Comparison of ENCODE assay signal across 8 cellular contexts in the genomic region with DNA sequence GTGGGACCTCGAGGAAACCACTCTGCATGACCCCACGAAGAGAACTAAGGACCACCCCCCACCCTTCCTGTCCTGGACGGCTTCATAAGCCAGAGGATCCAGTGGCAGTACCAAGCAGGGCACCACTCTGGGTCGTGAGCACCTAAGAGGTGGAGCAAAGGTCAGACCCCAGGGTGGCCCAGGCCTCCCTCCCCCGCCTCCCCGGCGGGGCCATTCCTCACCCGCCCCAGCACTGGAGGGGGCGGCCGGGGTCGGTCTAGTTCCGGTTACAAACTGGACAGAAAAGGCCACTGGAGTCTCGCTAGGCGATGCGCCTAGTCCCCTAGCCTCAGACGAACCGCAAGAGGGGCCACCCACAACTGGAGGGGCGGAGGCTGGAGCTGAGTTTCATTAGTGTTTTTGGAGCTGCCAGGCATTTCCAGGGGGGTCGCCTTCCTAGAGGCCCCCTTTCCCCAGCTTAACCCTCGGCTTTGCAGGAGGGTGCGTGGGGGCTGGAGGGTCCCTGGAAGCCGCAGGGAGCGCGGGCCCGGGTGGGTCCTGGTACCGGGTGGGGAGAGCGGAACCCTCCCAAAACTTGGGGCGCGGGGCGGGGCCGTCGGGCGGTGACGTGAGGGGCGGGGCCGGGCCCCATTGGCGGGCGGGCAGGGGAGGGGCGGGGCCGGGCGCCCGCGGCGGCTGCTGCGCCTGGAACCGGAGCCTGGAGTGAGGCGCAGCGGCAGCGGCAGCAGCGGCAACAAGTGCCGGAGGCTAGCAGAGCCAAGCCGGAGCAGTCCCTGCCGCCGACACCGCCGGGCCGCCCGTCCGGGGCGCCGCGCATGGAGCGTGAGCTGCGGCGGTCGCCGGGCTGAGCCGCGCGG. TPM values are rescaled to one million over a fixed set of nuclear protein-coding genes. Genes with fewer than 3 reads are reported as not detected.
DNase-seq lines count a peak whose midpoint lies in the region; ATAC-seq and TF ChIP-seq lines count a peak whose summit lies in the region.

A gene with protein sequence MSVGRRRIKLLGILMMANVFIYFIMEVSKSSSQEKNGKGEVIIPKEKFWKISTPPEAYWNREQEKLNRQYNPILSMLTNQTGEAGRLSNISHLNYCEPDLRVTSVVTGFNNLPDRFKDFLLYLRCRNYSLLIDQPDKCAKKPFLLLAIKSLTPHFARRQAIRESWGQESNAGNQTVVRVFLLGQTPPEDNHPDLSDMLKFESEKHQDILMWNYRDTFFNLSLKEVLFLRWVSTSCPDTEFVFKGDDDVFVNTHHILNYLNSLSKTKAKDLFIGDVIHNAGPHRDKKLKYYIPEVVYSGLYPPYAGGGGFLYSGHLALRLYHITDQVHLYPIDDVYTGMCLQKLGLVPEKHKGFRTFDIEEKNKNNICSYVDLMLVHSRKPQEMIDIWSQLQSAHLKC (plus strand): TSS at position 695 of the 857 bp plus-strand sequence. CDS start 26,106 bp downstream, outside the sequence.

- no peak for TF ChIP-seq CTCF in AG10803 (conservative IDR thresholded peaks at IDR 0.05; ENCODE audit: low read length)

- WGBS in mesendoderm (ENCODE audit: extremely low coverage, insufficient coverage, low lambda C conversion rate), result no CpG with 5 or more reads among the region's 70 CpGs

- H2BK5ac ChIP-seq in mesendoderm (ENCODE audit: low read length), result peak within 1 kb of the TSS; percentile 93

- H3K4ac ChIP-seq in mesendoderm (ENCODE audit: low read depth, low read length), result peak within 1 kb of the TSS; percentile 58

- peak within 1 kb of the TSS; percentile 96 for H3K18ac ChIP-seq in mesendoderm (ENCODE audit: low read length)

- peak within 1 kb of the TSS; percentile 85 for H3K23ac ChIP-seq in mesendoderm (ENCODE audit: low read length)

- H2AK5ac ChIP-seq in mesendoderm (ENCODE audit: low read length), result no peak within 1 kb of the TSS

- H3K36me3 ChIP-seq in endocrine pancreas (ENCODE audit: control insufficient read depth, insufficient read depth, low read length) (no peaks in the 10 kb centered on the region), mesendoderm (ENCODE audit: control insufficient read depth, insufficient read depth, low read length) (no peaks in the 10 kb centered on the region)

- H3K9me3 ChIP-seq in endocrine pancreas (ENCODE audit: control insufficient read depth, low read length), result no peaks in the 10 kb centered on the region

- H3K56ac ChIP-seq in mesendoderm (ENCODE audit: low read length), result peak within 1 kb of the TSS; percentile 96

- DNase-seq in AG10803 (ENCODE audit: low read depth) (peak; percentile 65), NOMO-1 (lab: John Stamatoyannopoulos, UW; ENCODE audit: unreplicated experiment in 2 of 2) (peak; percentile 61 to 74), mesendoderm (peak; percentile 84)
- peak; percentile 47 for DNase-seq in activated CD8-positive, alpha-beta memory T cell treated with anti-CD3 and anti-CD28 coated beads, Interleukin-2, amount 50 U/mL, for 1 hour (ENCODE audit: extremely low read depth)
- DNase-seq in stimulated activated CD8-positive, alpha-beta memory T cell treated with anti-CD3 and anti-CD28 coated beads, Interleukin-15, amount 100 ng/mL, for 1 hour (ENCODE audit: low read depth), result peak; percentile 73

- no peak within 1 kb of the TSS for H4K5ac ChIP-seq in mesendoderm (ENCODE audit: low read length)

- H3K79me1 ChIP-seq in mesendoderm (ENCODE audit: low read length), result no peaks in the 10 kb centered on the region

- no peaks in the 10 kb centered on the region for H3K27me3 ChIP-seq in endocrine pancreas (ENCODE audit: control insufficient read depth, insufficient read depth, low read length)
- H3K27me3 ChIP-seq in mesendoderm (ENCODE audit: insufficient read depth, low read length, poor library complexity), result no peaks in the 10 kb centered on the region

- H2BK15ac ChIP-seq in mesendoderm (replicated peaks; ENCODE audit: low read depth), result peak within 1 kb of the TSS; percentile 5

- H3K4me1 ChIP-seq in endocrine pancreas (ENCODE audit: control insufficient read depth, insufficient read depth, low read length) (peaks cover 3% of the 10 kb centered on the region), mesendoderm (ENCODE audit: control insufficient read depth, low read depth, low read length) (peaks cover 7% of the 10 kb centered on the region)

- H3K4me2 ChIP-seq in mesendoderm (ENCODE audit: low read length), result peak within 1 kb of the TSS; percentile 96

- peak within 1 kb of the TSS; percentile 76 for H3K9ac ChIP-seq in endocrine pancreas (ENCODE audit: control insufficient read depth, insufficient read depth, low read length)
- H3K9ac ChIP-seq in mesendoderm (ENCODE audit: low read length), result peak within 1 kb of the TSS; percentile 98

- H2BK120ac ChIP-seq in mesendoderm (ENCODE audit: low read depth, low read length), result peak within 1 kb of the TSS; percentile 34

- peak within 1 kb of the TSS; percentile 91 for H3K4me3 ChIP-seq in AG10803 (ENCODE audit: low read length)
- H3K4me3 ChIP-seq in endocrine pancreas (ENCODE audit: control insufficient read depth, insufficient read depth, low read length), result no peak within 1 kb of the TSS
- H3K4me3 ChIP-seq in mesendoderm (ENCODE audit: low read length), result peak within 1 kb of the TSS; percentile 96

- peak within 1 kb of the TSS; percentile 100 for H4K8ac ChIP-seq in mesendoderm (ENCODE audit: low read depth, low read length)

- peaks cover 46% of the 10 kb centered on the region for H3K79me2 ChIP-seq in mesendoderm (ENCODE audit: control insufficient read depth, insufficient read depth, low read length)

- ATAC-seq in GM18870 (IDR thresholded peaks at IDR 0.05; ENCODE audit: unreplicated experiment), result peak; percentile 30
- peak; percentile 54 for ATAC-seq in HG03135 (IDR thresholded peaks at IDR 0.05; ENCODE audit: unreplicated experiment)

- H3K27ac ChIP-seq in mesendoderm (ENCODE audit: low read depth, low read length), result peak within 1 kb of the TSS; percentile 98

RNA-seq across cellular contexts. Expression of the gene that starts here (rescaled TPM):
- 25.2 TPM for polyA plus RNA-seq in mesendoderm (2013, experiment 1 of 2)
- polyA plus RNA-seq in mesendoderm (2013, experiment 2 of 2), result 25.4 TPM
